In the genomic region with DNA sequence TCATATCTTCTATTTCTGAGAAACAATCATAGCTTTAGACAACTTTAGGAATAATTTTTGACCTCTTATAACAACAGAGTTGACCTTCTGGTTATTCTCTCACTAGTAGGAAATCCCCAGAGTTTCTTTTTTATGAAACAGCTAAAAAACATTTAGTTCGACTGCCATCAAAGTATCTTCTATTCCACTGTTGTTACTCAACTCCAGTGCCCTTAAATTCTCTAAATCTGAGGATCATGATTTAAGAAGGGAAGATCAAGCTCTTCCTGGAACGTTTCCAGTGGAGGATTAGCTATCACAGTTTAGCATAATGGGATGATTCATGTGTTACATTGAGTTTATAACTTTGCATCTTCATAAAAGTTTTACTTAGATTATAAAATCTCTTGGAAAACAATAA, we compare ENCODE assay signal across 1 cellular context.
TF ChIP-seq lines count a peak whose summit lies in the region.

No MANE protein-coding gene starts in this region.

TF ChIP-seq in HepG2, 621 proteins besides CTCF, POLR2A, EP300 and RAD21 (continued from another document):
- TF ChIP-seq ZFP62 (CRISPR knock-in tag; IDR thresholded peaks at IDR 0.05): no peak
